15 cellular contexts compared by ENCODE assay signal in the genomic region with DNA sequence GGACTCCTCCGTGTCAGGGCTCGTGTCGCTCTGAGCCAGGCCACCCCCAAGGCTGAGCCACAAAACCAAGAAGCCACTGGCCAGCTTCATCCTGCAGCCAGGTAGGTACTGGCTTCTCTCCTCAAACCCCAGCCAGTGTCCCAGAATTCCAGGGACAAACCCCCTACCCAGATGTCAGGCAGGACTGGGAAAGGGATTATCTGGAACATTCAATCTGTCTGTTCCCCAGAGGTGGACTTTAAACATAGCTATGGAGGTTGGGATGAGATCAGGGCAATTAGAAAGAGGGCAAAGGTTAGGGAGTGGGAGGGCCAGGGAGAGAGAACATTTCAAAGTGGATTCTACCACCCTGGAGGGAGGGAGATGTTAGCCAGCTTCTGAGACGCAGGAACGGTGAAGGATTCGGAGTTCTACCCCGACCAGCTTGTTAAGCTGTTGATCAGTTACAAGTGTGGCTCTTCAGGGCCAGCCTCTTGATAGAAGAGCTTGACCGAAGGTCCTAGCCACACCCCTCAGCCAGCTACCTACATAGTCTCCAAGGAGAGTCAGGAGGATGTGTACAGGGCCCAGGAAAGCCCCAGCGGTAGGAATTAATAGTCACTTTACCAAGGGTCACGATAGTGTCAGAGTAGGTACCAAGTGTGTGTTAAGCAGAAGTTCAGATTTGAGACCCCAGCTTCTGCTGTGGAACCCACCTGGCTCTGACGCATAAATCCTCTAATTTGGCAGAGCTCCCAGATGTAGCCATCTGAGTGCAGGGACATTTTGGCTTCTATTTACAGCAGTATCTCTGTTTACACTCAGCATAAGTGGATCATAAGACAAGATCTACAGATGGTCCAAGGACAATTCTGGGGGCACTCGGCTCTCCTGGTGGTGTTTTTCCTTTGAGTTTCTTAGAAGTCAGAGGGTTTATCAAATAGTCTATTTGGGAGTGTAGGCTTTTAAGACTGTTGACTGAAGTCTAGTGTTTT. TPM values are rescaled to one million over a fixed set of nuclear protein-coding genes. Genes with fewer than 3 reads are reported as not detected.
DNase-seq lines count a peak whose midpoint lies in the region; FAIRE-seq and TF ChIP-seq lines count a peak whose summit lies in the region.
"Had no signal": no experiment of that assay in that cellular context is flagged by ENCODE, and none has a peak within 500 bp of the region (broad histone marks: within the 10 kb centered on the region; RNA-seq: fewer than 3 reads in every experiment).

A gene with protein sequence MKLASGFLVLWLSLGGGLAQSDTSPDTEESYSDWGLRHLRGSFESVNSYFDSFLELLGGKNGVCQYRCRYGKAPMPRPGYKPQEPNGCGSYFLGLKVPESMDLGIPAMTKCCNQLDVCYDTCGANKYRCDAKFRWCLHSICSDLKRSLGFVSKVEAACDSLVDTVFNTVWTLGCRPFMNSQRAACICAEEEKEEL (minus strand): TSS at position 211 of the 974 bp plus-strand sequence. CDS start 121 bp downstream, at position 90.

- no peak within 1 kb of the TSS for H3K4me3 Mint-ChIP-seq in nephron progenitor cell
- H3K4me3 Mint-ChIP-seq: activated naive CD8-positive, alpha-beta T cell treated with anti-CD3 and anti-CD28 coated beads, Interleukin-2, amount 10 ng/mL, durations not matched to agents 7 days and 5 days; T-cell had no signal

- H3K27ac Mint-ChIP-seq in nephron progenitor cell, result peak within 1 kb of the TSS; percentile 88
- H3K27ac Mint-ChIP-seq: activated naive CD8-positive, alpha-beta T cell treated with anti-CD3 and anti-CD28 coated beads, Interleukin-2, amount 10 ng/mL, durations not matched to agents 7 days and 5 days; T-cell had no signal

- H3K18ac ChIP-seq in H1 (ENCODE audit: extremely low read depth, low read length), result peak within 1 kb of the TSS; percentile 10; the same call in 1 of the 2 replicates

- no peak within 1 kb of the TSS for H3K9ac ChIP-seq in H1 (replicated peaks in 1 of 4; ENCODE audit: extremely low read depth in 1 of 4, low read depth in 3 of 4, low read length in 3 of 4)

- H3K4me1 Mint-ChIP-seq in nephron progenitor cell, result peaks cover 33% of the 10 kb centered on the region
- H3K4me1 Mint-ChIP-seq: activated naive CD8-positive, alpha-beta T cell treated with anti-CD3 and anti-CD28 coated beads, Interleukin-2, amount 10 ng/mL, durations not matched to agents 7 days and 5 days; T-cell had no signal

- H4K5ac ChIP-seq in H1 (ENCODE audit: insufficient read length, low read depth, low read length), result peak within 1 kb of the TSS; percentile 16

- H4K91ac ChIP-seq in H1 (replicated peaks; ENCODE audit: insufficient read length, low read length), result no peak within 1 kb of the TSS

- no peak within 1 kb of the TSS; the same call in 1 of the 2 replicates for H2BK15ac ChIP-seq in H1 (ENCODE audit: low read length)

- H3K27me3 ChIP-seq in H1 (replicated peaks in 1 of 4; ENCODE audit: control insufficient read depth in 3 of 4, extremely low read depth in 1 of 4, insufficient read depth in 3 of 4, low read length in 3 of 4), result no peaks in the 10 kb centered on the region
- no peaks in the 10 kb centered on the region for H3K27me3 ChIP-seq in H7 (ENCODE audit: control insufficient read depth, insufficient read depth, low read length)
- H3K27me3 ChIP-seq: gastrocnemius medialis had no signal

- WGBS in H1 (ENCODE audit: extremely low coverage in 1 of 2, insufficient coverage in 1 of 2, insufficient read length in 1 of 2, insufficient replicate concordance in 2 of 2, low coverage in 1 of 2, low lambda C conversion rate in 2 of 2, missing lambda C conversion rate in 1 of 2), 2 experiments, result 88% methylated on average over 12 of the region's 12 CpGs; no CpG with 5 or more reads in 1 of the 2 experiments

- POLR2A ChIA-PET in H1 (lab: Charles Lee; ENCODE audit: partially characterized antibody), result interaction anchor here (0.9 to 2.1 kb wide), 3 partner anchors 13 to 22 kb away, joined by 3 to 6 read pairs (median 3); no protein-coding TSS in a partner anchor

- H3K79me2 ChIP-seq in H1 (ENCODE audit: control insufficient read depth in 1 of 2, insufficient read depth in 2 of 2, low read length in 2 of 2), result no peaks in the 10 kb centered on the region

- H3K36me3 Mint-ChIP-seq in nephron progenitor cell (ENCODE audit: low read depth), result no peaks in the 10 kb centered on the region
- H3K36me3 Mint-ChIP-seq: activated naive CD8-positive, alpha-beta T cell treated with anti-CD3 and anti-CD28 coated beads, Interleukin-2, amount 10 ng/mL, durations not matched to agents 7 days and 5 days; T-cell had no signal

- H3K9me3 ChIP-seq in H1 (ENCODE audit: insufficient read depth in 2 of 2, low read depth in 1 of 2, low read length in 1 of 2), result no peaks in the 10 kb centered on the region
- H3K9me3 ChIP-seq: gastrocnemius medialis had no signal

- DNase-seq in DMS79 (lab: John Stamatoyannopoulos, UW) (peak; percentile 86), NCI-H2196 treated with DMSO at 0.1 percent for 48 hours (lab: John Stamatoyannopoulos, UW; ENCODE audit: unreplicated experiment) (peak; percentile 32), H1 (ENCODE audit: low read depth in 1 of 2, low spot score in 2 of 2) (no peak), nephron progenitor cell (no peak), NCI-H526 treated with DMSO at 0.1 percent for 48 hours (lab: John Stamatoyannopoulos, UW) (no peak), NCI-H1436 treated with DMSO at 0.1 percent for 48 hours (lab: John Stamatoyannopoulos, UW) (no peak), islet precursor cell (no peak), H7 (no peak)
- DNase-seq: activated CD8-positive, alpha-beta memory T cell treated with anti-CD3 and anti-CD28 coated beads for 24 hours; activated naive CD8-positive, alpha-beta T cell treated with anti-CD3 and anti-CD28 coated beads, Interleukin-2, amount 10 ng/mL, durations not matched to agents 7 days and 5 days; gastrocnemius medialis; mammary epithelial cell; NCI-H2081; T-cell had no signal

- H3K4me1 ChIP-seq in H1 (replicated peaks in 1 of 4; ENCODE audit: control insufficient read depth in 3 of 4, insufficient read depth in 4 of 4, low read length in 3 of 4), result peaks cover 8 to 18% (median 11%) of the 10 kb centered on the region in 4 experiments; a peak in 5 of 7 replicates
- H3K4me1 ChIP-seq: gastrocnemius medialis had no signal

- H3K4ac ChIP-seq in H1 (replicated peaks; ENCODE audit: insufficient read length, low read depth, low read length), result no peak within 1 kb of the TSS

- peak within 1 kb of the TSS; percentile 69; the same call in 1 of the 2 replicates for H4K8ac ChIP-seq in H1 (ENCODE audit: extremely low read depth, insufficient read depth, low read length)

- no peak within 1 kb of the TSS for H3K4me3 ChIP-seq in H1 (ENCODE audit: extremely low read depth in 1 of 4, insufficient read depth in 2 of 4, low read depth in 3 of 4, low read length in 4 of 4)
- no peak within 1 kb of the TSS for H3K4me3 ChIP-seq in H7 (ENCODE audit: insufficient read depth, low read depth, low read length)
- H3K4me3 ChIP-seq: gastrocnemius medialis had no signal

- H4K20me1 ChIP-seq in H1 (replicated peaks in 1 of 2; ENCODE audit: control insufficient read depth in 1 of 2, insufficient read depth in 2 of 2, low read length in 2 of 2), result no peaks in the 10 kb centered on the region

- H3K23me2 ChIP-seq in H1 (ENCODE audit: low read depth, low read length), result no peaks in the 10 kb centered on the region

- FAIRE-seq in H1 (lab: Jason Lieb, UNC), result no peak

- TF ChIP-seq CTCF in H1 (IDR thresholded peaks at IDR 0.05; ENCODE audit: control extremely low read depth in 1 of 3, insufficient read depth in 1 of 3, low read depth in 1 of 3, low read length in 3 of 3), result no peak
- no peak for TF ChIP-seq CTCF in nephron progenitor cell (IDR thresholded peaks at IDR 0.05)

- no peak for TF ChIP-seq EP300 in H1 (IDR thresholded peaks at IDR 0.05; ENCODE audit: borderline replicate concordance in 1 of 2, low read depth in 2 of 2, low read length in 2 of 2)

- H2BK120ac ChIP-seq in H1 (replicated peaks; ENCODE audit: low read depth, low read length), result no peak within 1 kb of the TSS

- H2BK5ac ChIP-seq in H1 (ENCODE audit: low read depth, low read length), result peak within 1 kb of the TSS; percentile 5; the same call in 1 of the 2 replicates

- peak within 1 kb of the TSS; percentile 96 for H2AFZ ChIP-seq in H1 (ENCODE audit: low read length)

- no peak for TF ChIP-seq RAD21 in H1 (IDR thresholded peaks at IDR 0.05 in 1 of 2, conservative IDR thresholded peaks at IDR 0.05 in 1 of 2; ENCODE audit: low read depth in 2 of 2, low read length in 2 of 2)

- H3K4me2 ChIP-seq in H1 (ENCODE audit: insufficient read depth in 1 of 2, low read depth in 2 of 2, low read length in 2 of 2), result peak within 1 kb of the TSS; percentile 11 to 42; a peak in 3 of 4 replicates

- no peak within 1 kb of the TSS for H3K23ac ChIP-seq in H1 (ENCODE audit: insufficient read length)

- H3K36me3 ChIP-seq in H1 (ENCODE audit: control insufficient read depth in 2 of 4, insufficient read depth in 4 of 4, low read length in 3 of 4) (no peaks in the 10 kb centered on the region), H7 (replicated peaks; ENCODE audit: control insufficient read depth, insufficient read depth, low read length) (no peaks in the 10 kb centered on the region)
- H3K36me3 ChIP-seq: gastrocnemius medialis had no signal

- H3K56ac ChIP-seq in H1 (replicated peaks; ENCODE audit: insufficient read length, low read depth, low read length), result no peak within 1 kb of the TSS

- H2BK12ac ChIP-seq in H1 (ENCODE audit: low read depth, low read length), result no peak within 1 kb of the TSS

- CTCF ChIA-PET in H1 (lab: Charles Lee; ENCODE audit: partially characterized antibody), result interaction anchor here (0.6 to 1.9 kb wide), 9 partner anchors 10 to 271 kb away, joined by 3 to 6 read pairs (median 4); no protein-coding TSS in a partner anchor

- no peak within 1 kb of the TSS for H2AK5ac ChIP-seq in H1 (ENCODE audit: low read depth, low read length)

- H3K27ac ChIP-seq in H1 (ENCODE audit: low read depth, low read length), result no peak within 1 kb of the TSS
- H3K27ac ChIP-seq: gastrocnemius medialis had no signal

- no peak within 1 kb of the TSS for H2BK20ac ChIP-seq in H1 (ENCODE audit: low read length)

- TF ChIP-seq POLR2A in H1 (IDR thresholded peaks at IDR 0.05; ENCODE audit: control extremely low read depth in 1 of 2, low read depth in 2 of 2, low read length in 2 of 2), result no peak

- H3K9me3 Mint-ChIP-seq in nephron progenitor cell, result no peaks in the 10 kb centered on the region
- H3K9me3 Mint-ChIP-seq: activated naive CD8-positive, alpha-beta T cell treated with anti-CD3 and anti-CD28 coated beads, Interleukin-2, amount 10 ng/mL, durations not matched to agents 7 days and 5 days; T-cell had no signal

- no peak within 1 kb of the TSS for H3K14ac ChIP-seq in H1 (ENCODE audit: insufficient read length)

- H3K79me1 ChIP-seq in H1 (ENCODE audit: low read depth, low read length), result no peaks in the 10 kb centered on the region

- H3K27me3 Mint-ChIP-seq in nephron progenitor cell (ENCODE audit: low read depth, poor library complexity), result peaks cover 6% of the 10 kb centered on the region

RNA-seq across cellular contexts. Expression of the gene that starts here (rescaled TPM):
- not detected in 2 replicates for total RNA-seq in H1 (2021; fragmentation: NEBNext Ultra II Directional; extraction: Animal tissue kit (Norgen Biotek cat#: 25700))
- not detected in 2 replicates for polyA plus RNA-seq in H1 (2011; rRNA removed)
- polyA plus RNA-seq in H1 (2011; cell fraction: cytosol; rRNA removed), result not detected
- polyA plus RNA-seq in H1 (2011; cell fraction: nucleus; rRNA removed), result not detected
- not detected in 4 replicates for polyA plus RNA-seq in H1 (2012, experiment 1 of 2)
- polyA plus RNA-seq in H1 (2012, experiment 2 of 2), result not detected
- not detected for polyA plus RNA-seq in H1 (2013, experiment 1 of 2)
- not detected for polyA plus RNA-seq in H1 (2013, experiment 2 of 2)
- 0.15 TPM in 1 of 2 replicates, not detected in the other for polyA minus RNA-seq in H1 (2011; rRNA and poly(A)+ RNA removed)
- not detected for polyA minus RNA-seq in H1 (2011; cell fraction: cytosol; rRNA and poly(A)+ RNA removed)
- not detected for polyA minus RNA-seq in H1 (2011; cell fraction: nucleus; rRNA and poly(A)+ RNA removed)
- 0.14 and 0.33 TPM in 2 replicates for total RNA-seq in H7 (2014; rRNA removed; shearing (Covaris generic))
- total RNA-seq: activated naive CD8-positive, alpha-beta T cell treated with anti-CD3 and anti-CD28 coated beads, Interleukin-2, amount 10 ng/mL, durations not matched to agents 7 days and 5 days; gastrocnemius medialis; mammary epithelial cell; sciatic nerve; T-cell had no signal
- polyA plus RNA-seq: mammary epithelial cell had no signal

Comparison
In these comparisons a context has a peak if more than half of its experiments do, and no peak if none do; other contexts are left out.
1. DNase-seq: peak in DMS79 (single experiment) and NCI-H2196 treated with DMSO at 0.1 percent for 48 hours (single experiment); none in H1 (0 of 2), nephron progenitor cell (single experiment), NCI-H526 treated with DMSO at 0.1 percent for 48 hours (single experiment), NCI-H1436 treated with DMSO at 0.1 percent for 48 hours (single experiment), islet precursor cell (single experiment) and H7 (single experiment).